20 cellular contexts compared by ENCODE assay signal in the genomic region with DNA sequence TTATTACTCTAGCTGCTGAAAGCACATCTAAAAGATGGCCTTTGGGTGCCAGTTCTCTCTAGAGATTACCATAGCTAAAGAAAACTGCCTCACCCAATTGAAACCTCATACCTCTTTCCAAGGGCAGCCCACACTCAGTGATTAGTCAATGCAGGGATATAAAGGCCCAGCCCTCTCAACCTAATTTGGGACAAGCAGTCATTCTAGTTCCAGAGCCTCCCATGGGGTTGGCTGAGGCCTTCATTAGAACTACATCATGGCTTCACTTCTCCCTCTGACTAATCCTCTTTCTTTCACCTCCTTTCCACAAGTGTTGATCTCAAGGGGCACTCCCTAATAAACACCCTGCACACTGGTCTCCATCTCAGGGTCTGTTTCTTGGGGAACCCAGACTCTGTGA. TPM values are rescaled to one million over a fixed set of nuclear protein-coding genes. Genes with fewer than 3 reads are reported as not detected.
DNase-seq lines count a peak whose midpoint lies in the region; ATAC-seq and TF ChIP-seq lines count a peak whose summit lies in the region.
"Had no signal": no experiment of that assay in that cellular context is flagged by ENCODE, and none has a peak within 500 bp of the region (broad histone marks: within the 10 kb centered on the region; RNA-seq: fewer than 3 reads in every experiment).

No MANE protein-coding gene starts in this region.

- H4K20me1 ChIP-seq in osteoblast (ENCODE audit: insufficient read depth, low read length) = no peaks in the 10 kb centered on the region
- H4K20me1 ChIP-seq: BLaER1 treated with 17β-estradiol and CSF1 and Interleukin-3, amounts not matched to agents 10 nM and 100 nM had no signal

- in situ Hi-C loops in HAP-1 (cut with MboI; ENCODE audit: low sequenced_read_pairs) = no loop called here

- H3K27me3 ChIP-seq in osteoblast (ENCODE audit: insufficient read depth, low read length) (no peaks in the 10 kb centered on the region), HAP-1 (ENCODE audit: low read depth) (no peaks in the 10 kb centered on the region)
- H3K27me3 ChIP-seq: BLaER1 treated with 17β-estradiol and CSF1 and Interleukin-3, amounts not matched to agents 10 nM and 100 nM had no signal

- H3K79me2 ChIP-seq in osteoblast (ENCODE audit: insufficient read depth, low read length) = no peaks in the 10 kb centered on the region

- H3K27me3 Mint-ChIP-seq in activated naive CD4-positive, alpha-beta T cell treated with anti-CD3 and anti-CD28 coated beads, Interleukin-2, amount 10 ng/mL, durations not matched to agents 7 days and 5 days = no peaks in the 10 kb centered on the region
- H3K27me3 Mint-ChIP-seq in natural killer cell (ENCODE audit: low read depth in 2 of 2) = no peaks in the 10 kb centered on the region
- H3K27me3 Mint-ChIP-seq: B cell; CD4-positive, CD25-positive, alpha-beta regulatory T cell had no signal

- peak overlapping the region; percentile 33 for H3K27ac Mint-ChIP-seq in activated naive CD4-positive, alpha-beta T cell treated with anti-CD3 and anti-CD28 coated beads, Interleukin-2, amount 10 ng/mL, durations not matched to agents 7 days and 5 days
- H3K27ac Mint-ChIP-seq in natural killer cell = no peak overlapping the region
- H3K27ac Mint-ChIP-seq: B cell; CD4-positive, CD25-positive, alpha-beta regulatory T cell; H9 had no signal

- intact Hi-C loops in natural killer cell (cut with micrococcal nuclease) = no loop called here

- H3K4me3 ChIP-seq in epithelial cell of esophagus (ENCODE audit: low read length) (no peak overlapping the region), osteoblast (ENCODE audit: insufficient read depth, low read length) (no peak overlapping the region), HAP-1 (no peak overlapping the region)
- H3K4me3 ChIP-seq: BLaER1 treated with 17β-estradiol and CSF1 and Interleukin-3, amounts not matched to agents 10 nM and 100 nM; GM12878 had no signal

- H3K4me3 Mint-ChIP-seq in activated naive CD4-positive, alpha-beta T cell treated with anti-CD3 and anti-CD28 coated beads, Interleukin-2, amount 10 ng/mL, durations not matched to agents 7 days and 5 days = no peak overlapping the region
- no peak overlapping the region for H3K4me3 Mint-ChIP-seq in natural killer cell
- H3K4me3 Mint-ChIP-seq: B cell; CD4-positive, CD25-positive, alpha-beta regulatory T cell; CD8-positive, alpha-beta memory T cell; H9 had no signal

- no peak overlapping the region for H3K27ac ChIP-seq in osteoblast (ENCODE audit: low read depth, low read length)
- H3K27ac ChIP-seq: BLaER1 treated with 17β-estradiol and CSF1 and Interleukin-3, amounts not matched to agents 10 nM and 100 nM; HL-60 had no signal

- DNase-seq in activated naive CD4-positive, alpha-beta T cell treated with anti-CD3 and anti-CD28 coated beads, Interleukin-2, amount 10 ng/mL, durations not matched to agents 7 days and 5 days = no peak
- DNase-seq in activated naive CD4-positive, alpha-beta T cell treated with Interleukin-2 at 50 U/mL for 16 hours = no peak
- DNase-seq in epithelial cell of esophagus (ENCODE audit: low read depth) (peak; percentile 15), osteoblast (ENCODE audit: insufficient read length, low spot score, missing footprints) (no peak), foreskin melanocyte (no peak), HAP-1 (ENCODE audit: low spot score in 2 of 2) (no peak), natural killer cell (no peak)
- DNase-seq: CD4-positive, CD25-positive, alpha-beta regulatory T cell; CD8-positive, alpha-beta memory T cell; COR-L47; DMS 273 treated with DMSO at 0.1 percent for 48 hours; DMS53; DND-41; EL; H9; IMR-90 had no signal

- H3K36me3 Mint-ChIP-seq in activated naive CD4-positive, alpha-beta T cell treated with anti-CD3 and anti-CD28 coated beads, Interleukin-2, amount 10 ng/mL, durations not matched to agents 7 days and 5 days = no peaks in the 10 kb centered on the region
- H3K36me3 Mint-ChIP-seq in natural killer cell = no peaks in the 10 kb centered on the region
- H3K36me3 Mint-ChIP-seq: CD4-positive, CD25-positive, alpha-beta regulatory T cell; CD8-positive, alpha-beta memory T cell had no signal

- no peaks in the 10 kb centered on the region for H3K9me3 Mint-ChIP-seq in activated naive CD4-positive, alpha-beta T cell treated with anti-CD3 and anti-CD28 coated beads, Interleukin-2, amount 10 ng/mL, durations not matched to agents 7 days and 5 days
- H3K9me3 Mint-ChIP-seq in natural killer cell = no peaks in the 10 kb centered on the region
- H3K9me3 Mint-ChIP-seq: CD4-positive, CD25-positive, alpha-beta regulatory T cell; CD8-positive, alpha-beta memory T cell had no signal

- peaks cover 15% of the 10 kb centered on the region for H3K4me1 ChIP-seq in osteoblast (ENCODE audit: insufficient read depth, low read length)
- H3K4me1 ChIP-seq in HAP-1 = no peaks in the 10 kb centered on the region

- H3K9me3 ChIP-seq in osteoblast (ENCODE audit: low read depth, low read length) (no peaks in the 10 kb centered on the region), HAP-1 (no peaks in the 10 kb centered on the region)

- no peak for ATAC-seq in natural killer cell
- ATAC-seq: GM12878 had no signal

- H3K4me1 Mint-ChIP-seq in activated naive CD4-positive, alpha-beta T cell treated with anti-CD3 and anti-CD28 coated beads, Interleukin-2, amount 10 ng/mL, durations not matched to agents 7 days and 5 days = no peaks in the 10 kb centered on the region
- H3K4me1 Mint-ChIP-seq in natural killer cell = no peaks in the 10 kb centered on the region
- H3K4me1 Mint-ChIP-seq: CD8-positive, alpha-beta memory T cell had no signal

- no peak overlapping the region for H3K4me2 ChIP-seq in osteoblast (ENCODE audit: insufficient read depth, low read length)
- H3K4me2 ChIP-seq: BLaER1 treated with 17β-estradiol and CSF1 and Interleukin-3, amounts not matched to agents 10 nM and 100 nM had no signal

- H3K36me3 ChIP-seq in osteoblast (ENCODE audit: insufficient read depth, low read length) (no peaks in the 10 kb centered on the region), HAP-1 (replicated peaks) (no peaks in the 10 kb centered on the region)
- H3K36me3 ChIP-seq: BLaER1 treated with 17β-estradiol and CSF1 and Interleukin-3, amounts not matched to agents 10 nM and 100 nM had no signal

- CTCF ChIA-PET in activated naive CD4-positive, alpha-beta T cell treated with anti-CD3 and anti-CD28 coated beads, Interleukin-2, amount 10 ng/mL, durations not matched to agents 7 days and 5 days (lab: Charles Lee) = interaction anchor here (0.6 kb wide), 1 partner anchor 303 kb away, joined by 3 read pairs; no protein-coding TSS in a partner anchor

- H2AFZ ChIP-seq in osteoblast (ENCODE audit: low read length) = peak overlapping the region; percentile 36

- TF ChIP-seq CTCF in epithelial cell of esophagus (IDR thresholded peaks at IDR 0.05; ENCODE audit: insufficient read depth, low read depth, low read length, missing control alignments) (no peak), osteoblast (IDR thresholded peaks at IDR 0.05; ENCODE audit: extremely low read depth, low read depth, low read length) (no peak), natural killer cell (IDR thresholded peaks at IDR 0.05) (no peak)

RNA-seq across cellular contexts. Expression of a gene that starts 38.5 kb away (rescaled TPM):
- 33.6 and 36.9 TPM in 2 replicates for total RNA-seq in osteoblast
- 1 to 10 TPM; 6.2 to 9.7 (median 6.7) TPM for total RNA-seq in natural killer cell
